Comparison of ENCODE assay signal across 22 cellular contexts in the genomic region with DNA sequence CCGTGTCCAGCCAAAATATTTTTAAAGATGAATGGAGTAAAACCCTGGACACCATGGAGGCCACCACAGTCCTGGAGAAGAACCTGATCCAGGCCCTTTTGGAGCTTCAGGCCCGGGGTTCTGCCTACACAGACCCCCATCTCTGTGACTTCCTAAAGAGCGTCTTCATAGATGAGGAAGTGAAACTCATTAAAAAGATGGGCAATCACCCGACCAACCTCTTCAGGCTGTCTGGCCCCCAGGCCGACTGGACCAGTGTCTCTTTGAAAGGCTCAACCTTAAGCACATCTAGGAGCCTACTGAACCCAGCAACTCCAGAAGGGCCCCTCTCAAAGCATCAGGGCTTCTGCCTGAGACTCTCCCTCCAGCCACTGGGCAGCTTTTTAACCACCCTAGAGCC.
"Had no signal": no experiment of that assay in that cellular context is flagged by ENCODE, and none has a peak within 500 bp of the region (broad histone marks: within the 10 kb centered on the region; RNA-seq: fewer than 3 reads in every experiment).

No MANE protein-coding gene starts in this region.

- H3K4me1 Mint-ChIP-seq: activated naive CD8-positive, alpha-beta T cell treated with anti-CD3 and anti-CD28 coated beads, Interleukin-2, amount 10 ng/mL, durations not matched to agents 7 days and 5 days; activated T-helper 17 cell treated with anti-CD3 and anti-CD28 coated beads, Interleukin-2, amount 50 U/mL, for 72 hours; immature natural killer cell; naive thymus-derived CD4-positive, alpha-beta T cell; neural progenitor cell; stimulated activated naive CD8-positive, alpha-beta T cell treated with anti-CD3 and anti-CD28 coated beads, Interleukin-15, amount 100 ng/mL, for 72 hours; WTC11 had no signal

- H3K4me3 Mint-ChIP-seq: activated CD4-positive, alpha-beta memory T cell treated with anti-CD3 and anti-CD28 coated beads for 36 hours; activated naive CD8-positive, alpha-beta T cell treated with anti-CD3 and anti-CD28 coated beads, Interleukin-2, amount 10 ng/mL, durations not matched to agents 7 days and 5 days; activated T-helper 17 cell treated with anti-CD3 and anti-CD28 coated beads, Interleukin-2, amount 50 U/mL, for 72 hours; immature natural killer cell; naive thymus-derived CD4-positive, alpha-beta T cell; neural progenitor cell; stimulated activated naive CD8-positive, alpha-beta T cell treated with anti-CD3 and anti-CD28 coated beads, Interleukin-15, amount 100 ng/mL, for 72 hours; WTC11 had no signal

- H3K27me3 Mint-ChIP-seq: activated CD4-positive, alpha-beta memory T cell treated with anti-CD3 and anti-CD28 coated beads for 36 hours; activated naive CD8-positive, alpha-beta T cell treated with anti-CD3 and anti-CD28 coated beads, Interleukin-2, amount 10 ng/mL, durations not matched to agents 7 days and 5 days; activated T-helper 17 cell treated with anti-CD3 and anti-CD28 coated beads, Interleukin-2, amount 50 U/mL, for 72 hours; stimulated activated naive CD8-positive, alpha-beta T cell treated with anti-CD3 and anti-CD28 coated beads, Interleukin-15, amount 100 ng/mL, for 72 hours had no signal

- H3K9me3 Mint-ChIP-seq: activated naive CD8-positive, alpha-beta T cell treated with anti-CD3 and anti-CD28 coated beads, Interleukin-2, amount 10 ng/mL, durations not matched to agents 7 days and 5 days; activated T-helper 17 cell treated with anti-CD3 and anti-CD28 coated beads, Interleukin-2, amount 50 U/mL, for 72 hours; stimulated activated naive CD8-positive, alpha-beta T cell treated with anti-CD3 and anti-CD28 coated beads, Interleukin-15, amount 100 ng/mL, for 72 hours had no signal

- ATAC-seq: activated T-helper 17 cell treated with anti-CD3 and anti-CD28 coated beads, Interleukin-2, amount 50 U/mL, for 72 hours; body of pancreas; gastroesophageal sphincter; heart right ventricle; left ventricle myocardium superior; naive thymus-derived CD4-positive, alpha-beta T cell; psoas muscle; right cardiac atrium; stimulated activated naive CD8-positive, alpha-beta T cell treated with anti-CD3 and anti-CD28 coated beads, Interleukin-15, amount 100 ng/mL, for 72 hours; WTC11 had no signal

- DNase-seq: activated CD4-positive, alpha-beta memory T cell treated with anti-CD3 and anti-CD28 coated beads for 36 hours; activated CD4-positive, alpha-beta T cell treated with anti-CD3 and anti-CD28 coated beads for 4 hours; activated naive CD4-positive, alpha-beta T cell; activated naive CD8-positive, alpha-beta T cell treated with anti-CD3 and anti-CD28 coated beads, Interleukin-2, amount 10 ng/mL, durations not matched to agents 7 days and 5 days; activated T-cell treated with anti-CD3 and anti-CD28 coated beads for 4 hours; body of pancreas; dermis blood vessel endothelial cell; effector memory CD4-positive, alpha-beta T cell; heart right ventricle; immature natural killer cell; left ventricle myocardium superior; naive thymus-derived CD4-positive, alpha-beta T cell; ovary; psoas muscle; right cardiac atrium; stimulated activated naive CD8-positive, alpha-beta T cell treated with anti-CD3 and anti-CD28 coated beads, Interleukin-15, amount 100 ng/mL, for 72 hours; transverse colon; uterus had no signal

- H3K36me3 Mint-ChIP-seq: activated CD4-positive, alpha-beta memory T cell treated with anti-CD3 and anti-CD28 coated beads for 36 hours; immature natural killer cell had no signal

- H3K27ac Mint-ChIP-seq: activated CD4-positive, alpha-beta memory T cell treated with anti-CD3 and anti-CD28 coated beads for 36 hours; activated naive CD8-positive, alpha-beta T cell treated with anti-CD3 and anti-CD28 coated beads, Interleukin-2, amount 10 ng/mL, durations not matched to agents 7 days and 5 days; activated T-helper 17 cell treated with anti-CD3 and anti-CD28 coated beads, Interleukin-2, amount 50 U/mL, for 72 hours; immature natural killer cell; naive thymus-derived CD4-positive, alpha-beta T cell; neural progenitor cell; stimulated activated naive CD8-positive, alpha-beta T cell treated with anti-CD3 and anti-CD28 coated beads, Interleukin-15, amount 100 ng/mL, for 72 hours; WTC11 had no signal
